1 cellular context compared by ENCODE assay signal in genomic region chr1:144932153-144932552, GRCh38.
TF ChIP-seq lines count a peak whose summit lies in the region.

No MANE protein-coding gene starts in this region.

TF ChIP-seq in HepG2, 621 proteins besides CTCF, POLR2A, EP300 and RAD21 (continued from another document):
- TF ChIP-seq ZNF574 (CRISPR knock-in tag; IDR thresholded peaks at IDR 0.05), result peak; percentile 18; the same call in 1 of the 2 replicates
- TF ChIP-seq HNF4A (CRISPR knock-in tag; IDR thresholded peaks at IDR 0.05), result peak; percentile 41
- 0 out of 2 replicates have a peak, but pooled peaks have one; percentile 36 for TF ChIP-seq MED1 (CRISPR knock-in tag; IDR thresholded peaks at IDR 0.05)
- TF ChIP-seq SAP130 (CRISPR knock-in tag; IDR thresholded peaks at IDR 0.05; ENCODE audit: low read depth), result peak; percentile 36; the same call in 1 of the 2 replicates
- TF ChIP-seq ZNF281 (CRISPR knock-in tag; IDR thresholded peaks at IDR 0.05; ENCODE audit: borderline replicate concordance), result peak; percentile 16; the same call in 1 of the 2 replicates
- TF ChIP-seq THRA (CRISPR knock-in tag; IDR thresholded peaks at IDR 0.05; ENCODE audit: borderline replicate concordance), result peak; percentile 86; the same call in 1 of the 2 replicates
TF ChIP-seq in HepG2: peak in this region for 22; not testable (repeated sequence) for 599.
